Comparison of ENCODE assay signal across 1 cellular context in the genomic region with DNA sequence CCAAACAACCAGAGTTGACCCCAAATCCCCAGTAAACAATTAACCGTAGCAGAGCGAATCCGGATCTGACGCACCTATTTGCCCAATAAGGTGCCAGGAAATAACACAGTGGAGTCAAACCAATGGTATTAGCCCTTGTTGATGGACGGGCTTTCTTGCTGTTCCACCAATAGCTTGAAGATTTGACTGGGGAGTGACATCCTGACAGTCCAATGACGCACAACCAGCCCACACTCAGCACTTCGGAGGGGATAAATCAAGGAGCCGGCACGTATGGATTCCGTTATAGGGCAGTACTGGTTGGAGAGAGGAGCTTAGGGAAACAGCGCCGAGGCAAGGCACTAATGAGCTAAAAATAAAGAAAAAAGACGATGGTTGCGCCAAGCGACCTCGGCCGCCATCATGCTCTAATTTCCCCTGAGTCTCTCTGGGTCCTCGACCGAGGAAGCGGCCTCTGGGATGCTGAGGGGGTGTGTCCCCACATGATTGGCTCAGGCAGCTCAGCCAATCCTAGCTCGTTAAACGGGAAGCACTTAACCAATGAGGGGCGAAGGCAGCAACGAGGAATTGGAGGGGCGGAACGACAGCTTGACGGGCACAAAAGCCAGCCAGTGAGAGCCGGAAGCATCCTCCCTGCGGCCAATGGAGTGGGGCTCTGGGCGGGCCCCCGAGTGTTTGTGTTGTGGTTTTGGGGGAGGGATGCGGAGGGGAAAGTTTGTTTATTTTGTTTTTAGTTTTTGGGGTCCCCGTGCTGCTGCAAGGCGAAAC.
A peak's percentile ranks its signal among the peaks of the same experiment; 100 is the strongest.
TF ChIP-seq lines count a peak whose summit lies in the region.

No MANE protein-coding gene starts in this region.

TF ChIP-seq in H1, 55 proteins besides CTCF, POLR2A, EP300 and RAD21 (continued from another document):
- TF ChIP-seq CHD2 (IDR thresholded peaks at IDR 0.05; ENCODE audit: low read length): peak; percentile 94
- TF ChIP-seq SP4 (IDR thresholded peaks at IDR 0.05; ENCODE audit: low read length): peak; percentile 73; the same call in 1 of the 2 replicates
- peak in 1 of 2 experiments; percentile 58; a peak in 1 of 4 replicates for TF ChIP-seq HDAC2 (IDR thresholded peaks at IDR 0.05; ENCODE audit: borderline replicate concordance in 1 of 2, low read depth in 2 of 2, low read length in 2 of 2)
- no peak for TF ChIP-seq RFX5 (IDR thresholded peaks at IDR 0.05; ENCODE audit: borderline replicate concordance, low read depth, low read length)
- TF ChIP-seq EGR1 (IDR thresholded peaks at IDR 0.05; ENCODE audit: borderline replicate concordance, low read depth, low read length): no peak
- TF ChIP-seq SIN3A (conservative IDR thresholded peaks at IDR 0.05 in 1 of 2, IDR thresholded peaks at IDR 0.05 in 1 of 2; ENCODE audit: low read depth in 1 of 2, low read length in 2 of 2): peak; percentile 36 to 63; a peak in 1 of 4 replicates
- peak; percentile 81; the same call in 1 of the 2 replicates for TF ChIP-seq KDM1A (IDR thresholded peaks at IDR 0.05; ENCODE audit: borderline replicate concordance, low read length)
- TF ChIP-seq POLR2AphosphoS5 (IDR thresholded peaks at IDR 0.05; ENCODE audit: low read depth, low read length): peak; percentile 93
- no peak for TF ChIP-seq POU5F1 (IDR thresholded peaks at IDR 0.05; ENCODE audit: low read depth, low read length)
- peak; percentile 89 for TF ChIP-seq ASH2L (IDR thresholded peaks at IDR 0.05; ENCODE audit: low read length)
- TF ChIP-seq BCL11A (IDR thresholded peaks at IDR 0.05; ENCODE audit: low read depth in 2 of 2, low read length in 2 of 2): no peak
- TF ChIP-seq YY1 (IDR thresholded peaks at IDR 0.05; ENCODE audit: low read depth, low read length): peak; percentile 91
- no peak for TF ChIP-seq SRF (IDR thresholded peaks at IDR 0.05; ENCODE audit: low read depth, low read length)
- TF ChIP-seq RXRA (IDR thresholded peaks at IDR 0.05; ENCODE audit: insufficient read depth, low read depth, low read length): no peak
- no peak for TF ChIP-seq EZH2 (IDR thresholded peaks at IDR 0.05; ENCODE audit: low read depth, low read length, severe bottlenecking)
- no peak for TF ChIP-seq CHD1 (IDR thresholded peaks at IDR 0.05; ENCODE audit: low read depth, low read length)
- no peak for TF ChIP-seq ZNF274 (IDR thresholded peaks at IDR 0.05; ENCODE audit: borderline replicate concordance, extremely low read depth, low read length)
- no peak for TF ChIP-seq NRF1 (IDR thresholded peaks at IDR 0.05; ENCODE audit: low read depth, low read length)
- peak; percentile 63 for TF ChIP-seq CREB1 (IDR thresholded peaks at IDR 0.05)
- TF ChIP-seq CTBP2 (IDR thresholded peaks at IDR 0.05; ENCODE audit: borderline replicate concordance, insufficient read depth, insufficient read length, low read length): no peak
- no peak for TF ChIP-seq BACH1 (IDR thresholded peaks at IDR 0.05; ENCODE audit: low read length)
- TF ChIP-seq SP1 (IDR thresholded peaks at IDR 0.05; ENCODE audit: low read depth, low read length): peak; percentile 99
